ENCODE assay signal across 8 cellular contexts in the genomic region with DNA sequence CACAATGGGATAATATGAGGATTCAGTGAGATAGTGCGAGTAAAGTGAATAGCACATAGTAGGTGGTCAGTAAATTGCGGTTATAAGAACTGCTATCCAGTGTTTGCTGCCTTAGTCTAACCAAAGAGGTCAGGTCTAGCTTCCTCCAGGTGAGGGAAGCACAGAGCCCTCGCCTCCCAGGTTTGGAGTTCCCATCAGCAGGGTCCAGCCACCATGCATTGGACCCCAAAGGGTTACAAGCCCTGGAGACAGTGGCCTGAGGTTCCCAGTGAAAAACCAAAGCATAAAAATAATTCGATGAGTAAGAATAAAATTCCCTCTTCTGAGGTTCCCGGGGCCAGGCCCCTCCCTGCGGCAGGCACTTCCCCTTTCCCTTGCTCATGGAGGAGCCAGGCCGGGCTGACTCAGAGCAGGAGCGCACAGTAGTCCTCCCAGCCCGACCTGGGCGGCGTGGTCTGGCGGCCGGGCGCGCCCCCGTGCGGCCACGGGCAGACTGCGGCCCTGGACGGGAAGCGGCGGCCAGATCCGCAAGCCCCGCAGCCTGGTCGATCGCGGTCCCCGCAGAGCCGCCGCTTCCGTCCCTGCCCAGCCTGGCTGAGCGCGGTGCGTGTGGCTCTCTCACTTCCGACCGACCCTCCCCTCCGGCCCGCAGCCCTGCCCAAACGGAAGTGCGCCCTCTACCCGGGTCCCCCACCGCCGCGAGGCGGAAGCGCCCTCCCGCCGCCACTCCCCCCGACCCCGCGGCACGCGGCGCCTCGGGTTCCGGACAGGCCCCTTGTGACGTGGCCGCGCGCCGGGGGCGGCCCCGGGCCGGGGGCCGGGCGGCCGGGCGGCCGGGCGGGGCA. TPM values are rescaled to one million over a fixed set of nuclear protein-coding genes. Genes with fewer than 3 reads are reported as not detected.
A peak's percentile ranks its signal among the peaks of the same experiment; 100 is the strongest.
DNase-seq lines count a peak whose midpoint lies in the region; ATAC-seq and TF ChIP-seq lines count a peak whose summit lies in the region.

Gene SLC39A13 (plus strand): TSS at position 845 of the 845 bp plus-strand sequence. CDS start 1,505 bp downstream, outside the sequence.

- H2AFZ ChIP-seq in HCT116 (ENCODE audit: low read depth, low read length, poor library complexity, severe bottlenecking) (no peak within 1 kb of the TSS), MM.1S (ENCODE audit: low read length) (peak within 1 kb of the TSS; percentile 97), neural progenitor cell (replicated peaks) (peak within 1 kb of the TSS; percentile 89)

- no peaks in the 10 kb centered on the region for H3K9me2 ChIP-seq in HCT116 (ENCODE audit: insufficient read depth)
- no peaks in the 10 kb centered on the region for H3K9me2 ChIP-seq in MM.1S (replicated peaks; ENCODE audit: insufficient read depth, low read length)

- CTCF ChIA-PET in HCT116 (lab: Charles Lee): interaction anchor here (1.1 to 1.7 kb wide), 3 partner anchors 9 to 53 kb away, joined by 4 to 8 read pairs (median 5); no protein-coding TSS in a partner anchor

- no peaks in the 10 kb centered on the region for H3K9me3 Mint-ChIP-seq in neural progenitor cell

- H3F3A ChIP-seq in MM.1S (ENCODE audit: insufficient read depth, low read length) (peaks cover 10% of the 10 kb centered on the region), neural progenitor cell (ENCODE audit: low read depth) (peaks cover 25% of the 10 kb centered on the region)

- RAD21 ChIA-PET in HCT116 (lab: Charles Lee; ENCODE audit: low non-redundant PET in 1 of 2, low total read pairs in 2 of 2, uncharacterized antibody in 2 of 2, unreplicated experiment in 2 of 2): interaction anchor here in 1 of 2 experiments (0.7 kb wide), 1 partner anchor 8 kb away, joined by 3 read pairs; no protein-coding TSS in a partner anchor

- peaks cover 28% of the 10 kb centered on the region for H3K4me1 Mint-ChIP-seq in neural progenitor cell

- H3K27me3 Mint-ChIP-seq in neural progenitor cell (ENCODE audit: insufficient read depth, low read depth): peaks cover 10% of the 10 kb centered on the region

- peak; percentile 70 for TF ChIP-seq POLR2A in HCT116 (IDR thresholded peaks at IDR 0.05; ENCODE audit: borderline replicate concordance, extremely low read depth, insufficient read depth, insufficient read length)

- ATAC-seq in HCT116: peak; percentile 88

- no TSS peak for BruUV-seq in HCT116 (replicated peaks; lab: Mats Ljungman, UMichigan)

- H3K4me2 ChIP-seq in HCT116 (ENCODE audit: low read length): peak within 1 kb of the TSS; percentile 88
- H3K4me2 ChIP-seq in MM.1S (ENCODE audit: low read depth, low read length): peak within 1 kb of the TSS; percentile 96
- peak within 1 kb of the TSS; percentile 97 for H3K4me2 ChIP-seq in neural progenitor cell

- H4K20me1 ChIP-seq in HCT116 (ENCODE audit: insufficient read depth) (no peaks in the 10 kb centered on the region), MM.1S (ENCODE audit: insufficient read depth, low read length) (no peaks in the 10 kb centered on the region), neural progenitor cell (ENCODE audit: low read depth) (peaks cover 2% of the 10 kb centered on the region)

- peak; percentile 67 for TF ChIP-seq RAD21 in HCT116 (IDR thresholded peaks at IDR 0.05; ENCODE audit: low read depth)

- H3K79me2 ChIP-seq in HCT116 (ENCODE audit: insufficient read depth, low read length) (peaks cover 7% of the 10 kb centered on the region; the same call in 1 of the 2 replicates), MM.1S (ENCODE audit: low read length) (no peaks in the 10 kb centered on the region), neural progenitor cell (ENCODE audit: low read depth) (no peaks in the 10 kb centered on the region)

- no peaks in the 10 kb centered on the region for H3K9me3 ChIP-seq in HCT116 (ENCODE audit: control insufficient read depth in 1 of 2, insufficient read depth in 1 of 2, low read depth in 1 of 2, low read length in 2 of 2)
- no peaks in the 10 kb centered on the region for H3K9me3 ChIP-seq in MM.1S (replicated peaks; ENCODE audit: insufficient read depth, low read length)
- H3K9me3 ChIP-seq in neural progenitor cell (ENCODE audit: low read depth): no peaks in the 10 kb centered on the region
- H3K9me3 ChIP-seq in stomach smooth muscle (ENCODE audit: control insufficient read depth in 2 of 2, low read length in 2 of 2): no peaks in the 10 kb centered on the region

- TF ChIP-seq CTCF in HCT116 (IDR thresholded peaks at IDR 0.05 in 2 of 3, conservative IDR thresholded peaks at IDR 0.05 in 1 of 3; ENCODE audit: borderline replicate concordance in 1 of 3, insufficient read depth in 1 of 3, low read depth in 2 of 3, low read length in 2 of 3) (peak; percentile 50 to 75 (median 74); a peak in 5 of 6 replicates), MM.1S (IDR thresholded peaks at IDR 0.05; ENCODE audit: low read length) (peak; percentile 87), fibroblast of villous mesenchyme (IDR thresholded peaks at IDR 0.05; ENCODE audit: insufficient read depth, low read depth, low read length) (peak; percentile 77), neural progenitor cell (IDR thresholded peaks at IDR 0.05) (peak; percentile 79)

- POLR2A ChIA-PET in HCT116 (lab: Charles Lee): interaction anchor here (1.5 kb wide), 1 partner anchor 33 kb away, joined by 5 read pairs; no protein-coding TSS in a partner anchor

- H3K27ac Mint-ChIP-seq in neural progenitor cell: peak within 1 kb of the TSS; percentile 87

- peak; percentile 98 for DNase-seq in GM03348 (ENCODE audit: low spot score)
- DNase-seq in HCT116 (ENCODE audit: low read depth, low spot score): peak; percentile 81
- peak; percentile 96 for DNase-seq in MM.1S
- peak; percentile 97 for DNase-seq in SIG-M5 treated with dmso at 0.1 percent for 504 hours (lab: John Stamatoyannopoulos, UW; ENCODE audit: unreplicated experiment)
- peak; percentile 90 for DNase-seq in activated gamma-delta T cell treated with Interleukin-2 at 50 U/mL for 16 hours
- DNase-seq in fibroblast of villous mesenchyme (ENCODE audit: low read depth): peak; percentile 97
- peak; percentile 97 for DNase-seq in neural progenitor cell (ENCODE audit: low spot score)

- H3K36me3 Mint-ChIP-seq in neural progenitor cell: no peaks in the 10 kb centered on the region

- intact Hi-C loops in HCT116 (cut with micrococcal nuclease): loop anchor here (1.0 to 2.0 kb wide), 2 partner anchors 34 to 137 kb away; partner anchors contain the start of gene MADD

- H3K4me3 ChIP-seq in HCT116 (replicated peaks in 1 of 2; ENCODE audit: low read depth in 1 of 2, low read length in 2 of 2) (peak within 1 kb of the TSS; percentile 78 to 87), MM.1S (ENCODE audit: low read length) (peak within 1 kb of the TSS; percentile 75), fibroblast of villous mesenchyme (ENCODE audit: low read depth, low read length) (peak within 1 kb of the TSS; percentile 93), neural progenitor cell (peak within 1 kb of the TSS; percentile 90), stomach smooth muscle (ENCODE audit: low read length in 2 of 2) (peak within 1 kb of the TSS; percentile 92 to 96)

- H3K27ac ChIP-seq in HCT116 (ENCODE audit: low read depth, low read length) (peak within 1 kb of the TSS; percentile 98), MM.1S (ENCODE audit: low read length) (peak within 1 kb of the TSS; percentile 64; the same call in 1 of the 2 replicates), neural progenitor cell (peak within 1 kb of the TSS; percentile 70), stomach smooth muscle (ENCODE audit: low read length) (peak within 1 kb of the TSS; percentile 97)

- H3K36me3 ChIP-seq in HCT116 (ENCODE audit: control insufficient read depth in 1 of 2, insufficient read depth in 2 of 2, low read length in 2 of 2): no peaks in the 10 kb centered on the region
- H3K36me3 ChIP-seq in MM.1S (replicated peaks; ENCODE audit: insufficient read depth, low read length): no peaks in the 10 kb centered on the region
- no peaks in the 10 kb centered on the region for H3K36me3 ChIP-seq in neural progenitor cell
- H3K36me3 ChIP-seq in stomach smooth muscle (ENCODE audit: control insufficient read depth in 2 of 2, insufficient read depth in 2 of 2, low read length in 2 of 2): peaks cover 3 to 12% of the 10 kb centered on the region in 2 donors

- H3K27me3 ChIP-seq in HCT116 (ENCODE audit: insufficient read depth, low read length) (no peaks in the 10 kb centered on the region), MM.1S (replicated peaks; ENCODE audit: insufficient read depth, low read length) (no peaks in the 10 kb centered on the region), neural progenitor cell (no peaks in the 10 kb centered on the region), stomach smooth muscle (ENCODE audit: control insufficient read depth in 1 of 2, insufficient read depth in 2 of 2, low read length in 2 of 2) (no peaks in the 10 kb centered on the region)

- peak within 1 kb of the TSS; percentile 93 for H3K4me3 Mint-ChIP-seq in neural progenitor cell

- H3K4me1 ChIP-seq in HCT116 (ENCODE audit: control insufficient read depth in 1 of 2, insufficient read depth in 2 of 2, low read length in 2 of 2) (peaks cover 19 to 22% of the 10 kb centered on the region in 2 experiments), MM.1S (ENCODE audit: low read length) (peaks cover 15% of the 10 kb centered on the region), neural progenitor cell (no peaks in the 10 kb centered on the region), stomach smooth muscle (ENCODE audit: control insufficient read depth, insufficient read depth, low read length) (peaks cover 34% of the 10 kb centered on the region)

- H3K9ac ChIP-seq in HCT116 (ENCODE audit: low read length) (peak within 1 kb of the TSS; percentile 78), MM.1S (ENCODE audit: low read length) (peak within 1 kb of the TSS; percentile 74), neural progenitor cell (peak within 1 kb of the TSS; percentile 80), stomach smooth muscle (ENCODE audit: low read length in 2 of 2) (peak within 1 kb of the TSS; percentile 97 to 99)

TF ChIP-seq in HCT116, 20 proteins besides CTCF, POLR2A, EP300 and RAD21 (continues in another document):
- TF ChIP-seq EGR1 (IDR thresholded peaks at IDR 0.05; ENCODE audit: low read depth) (peak; percentile 44; the same call in 1 of the 2 replicates), SIN3A (IDR thresholded peaks at IDR 0.05; ENCODE audit: low read depth) (peak; percentile 85), EZH2 (IDR thresholded peaks at IDR 0.05) (no peak), SRF (IDR thresholded peaks at IDR 0.05; ENCODE audit: low read depth) (peak; percentile 83; the same call in 1 of the 2 replicates), ZNF274 (IDR thresholded peaks at IDR 0.05; ENCODE audit: low read depth, low read length) (no peak), SP1 (IDR thresholded peaks at IDR 0.05; ENCODE audit: low read depth) (no peak; the same call in 1 of the 2 replicates), ZFX (IDR thresholded peaks at IDR 0.05) (peak; percentile 50; the same call in 1 of the 2 replicates), CBX3 (IDR thresholded peaks at IDR 0.05; ENCODE audit: low read depth) (peak; percentile 59; the same call in 1 of the 2 replicates)

RNA-seq across cellular contexts. Expression of gene SLC39A13, which starts in this region (rescaled TPM):
- 23.9 TPM for total RNA-seq in HCT116 (2021; ENCODE audit: unreplicated experiment)
- 15.9 and 17.1 TPM in 2 replicates for polyA plus RNA-seq in HCT116 (2012)
- 73.0 and 83.4 TPM in 2 replicates for total RNA-seq in fibroblast of villous mesenchyme
- total RNA-seq in neural progenitor cell (ENCODE audit: low replicate concordance): 11.3 and 36.4 TPM in 2 replicates

Comparison
In these comparisons a context has a peak if more than half of its experiments do, and no peak if none do; other contexts are left out.
1. Peak in every context shown above with its lines: DNase-seq, ATAC-seq, H3K4me3 ChIP-seq and H3K27ac ChIP-seq.